In the genomic region with DNA sequence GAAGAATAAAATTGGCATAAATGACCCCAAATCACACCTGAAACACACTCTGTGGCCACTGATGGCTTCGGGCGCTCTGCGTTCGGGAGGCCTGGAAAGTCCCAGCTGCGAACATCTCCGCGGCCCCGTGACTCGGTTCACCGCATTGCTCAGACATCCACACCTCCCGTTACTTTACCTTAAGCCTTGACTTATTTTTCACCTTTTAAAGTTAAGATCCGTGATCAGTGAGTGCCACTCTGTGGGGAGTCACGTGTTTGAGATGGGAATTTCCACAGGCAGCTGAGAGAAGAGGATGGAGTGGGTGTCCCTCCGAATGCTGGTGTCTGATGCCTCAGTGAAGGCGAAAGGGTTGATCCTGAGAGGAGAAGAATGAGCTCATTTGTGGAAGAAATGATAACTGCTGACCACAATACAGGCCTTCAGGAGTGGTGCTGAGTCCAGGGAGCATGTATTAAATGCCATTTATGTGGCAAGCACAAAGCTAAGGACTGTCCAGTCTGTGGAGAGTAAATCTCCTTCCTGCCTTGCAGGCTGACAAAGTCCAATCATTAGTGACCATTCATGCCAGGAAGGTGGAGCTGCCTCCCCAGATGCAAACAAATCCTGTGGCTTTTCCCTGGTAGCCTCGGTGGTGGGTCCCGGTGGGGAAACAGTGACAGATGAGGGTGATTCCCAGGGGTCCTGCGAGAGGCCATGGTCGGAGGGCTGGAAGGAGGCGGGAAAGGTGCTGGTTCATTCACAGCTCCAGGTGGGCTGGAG, we compare ENCODE assay signal across 12 cellular contexts.
"Had no signal": no experiment of that assay in that cellular context is flagged by ENCODE, and none has a peak within 500 bp of the region (broad histone marks: within the 10 kb centered on the region; RNA-seq: fewer than 3 reads in every experiment).

No MANE protein-coding gene starts in this region.

- ATAC-seq: activated CD4-positive, alpha-beta T cell treated with anti-CD3 and anti-CD28 coated beads for 36 hours; left colon; natural killer cell treated with Interleukin-12 subunit alpha and Interleukin-12 subunit beta and Interleukin-15 and Interleukin-18, amount 100 ng/mL, for 72 hours had no signal

- H3K27ac ChIP-seq: thoracic aorta had no signal

- H3K4me3 Mint-ChIP-seq: activated CD4-positive, alpha-beta T cell treated with anti-CD3 and anti-CD28 coated beads for 36 hours; activated naive CD4-positive, alpha-beta T cell treated with anti-CD3 and anti-CD28 coated beads, Interleukin-2, amount 50 U/mL, for 24 hours; activated T-helper 1 cell treated with anti-CD3 and anti-CD28 coated beads, Interleukin-12 subunit alpha, Interleukin-12 subunit beta, Interleukin-2, Interleukin-4 antibody, amounts not matched to agents 30 ng/mL and 10 ng/mL and 1 ng/mL, durations not matched to agents 14 hours and 24 hours and 36 hours; brain; natural killer cell treated with Interleukin-12 subunit alpha and Interleukin-12 subunit beta and Interleukin-15 and Interleukin-18, amount 100 ng/mL, for 72 hours; stimulated activated naive CD8-positive, alpha-beta T cell treated with anti-CD3 and anti-CD28 coated beads, Interleukin-15, Interleukin-2, amounts not matched to agents 100 ng/mL and 50 ng/mL, for 24 hours had no signal

- DNase-seq: activated CD4-positive, alpha-beta T cell treated with anti-CD3 and anti-CD28 coated beads for 36 hours; amniotic stem cell; cerebellar nuclear complex; left colon; stimulated activated CD4-positive, alpha-beta T cell treated with anti-CD3 and anti-CD28 coated beads, Interleukin-4, amount 100 ng/mL, for 24 hours; T-helper 9 cell had no signal

- H3K36me3 ChIP-seq: thoracic aorta had no signal

- H3K9me3 ChIP-seq: thoracic aorta had no signal

- H3K36me3 Mint-ChIP-seq: brain; natural killer cell treated with Interleukin-12 subunit alpha and Interleukin-12 subunit beta and Interleukin-15 and Interleukin-18, amount 100 ng/mL, for 72 hours had no signal

- H3K27ac Mint-ChIP-seq: activated CD4-positive, alpha-beta T cell treated with anti-CD3 and anti-CD28 coated beads for 36 hours; activated naive CD4-positive, alpha-beta T cell treated with anti-CD3 and anti-CD28 coated beads, Interleukin-2, amount 50 U/mL, for 24 hours; activated T-helper 1 cell treated with anti-CD3 and anti-CD28 coated beads, Interleukin-12 subunit alpha, Interleukin-12 subunit beta, Interleukin-2, Interleukin-4 antibody, amounts not matched to agents 30 ng/mL and 10 ng/mL and 1 ng/mL, durations not matched to agents 14 hours and 24 hours and 36 hours; natural killer cell treated with Interleukin-12 subunit alpha and Interleukin-12 subunit beta and Interleukin-15 and Interleukin-18, amount 100 ng/mL, for 72 hours; stimulated activated naive CD8-positive, alpha-beta T cell treated with anti-CD3 and anti-CD28 coated beads, Interleukin-15, Interleukin-2, amounts not matched to agents 100 ng/mL and 50 ng/mL, for 24 hours had no signal

- H3K4me3 ChIP-seq: thoracic aorta had no signal
